ENCODE assay signal across 12 cellular contexts in genomic region chr6:88376759-88377387, GRCh38.
DNase-seq lines count a peak whose midpoint lies in the region; TF ChIP-seq lines count a peak whose summit lies in the region.
"Had no signal": no experiment of that assay in that cellular context is flagged by ENCODE, and none has a peak within 500 bp of the region (broad histone marks: within the 10 kb centered on the region; RNA-seq: fewer than 3 reads in every experiment).

No MANE protein-coding gene starts in this region.

- DNase-seq in GM04503 (ENCODE audit: low read depth) (peak; percentile 70), SJSA1 (ENCODE audit: low read depth in 1 of 2, low spot score in 2 of 2) (peak in 1 of 2 experiments; percentile 79), fibroblast of villous mesenchyme (ENCODE audit: low read depth) (peak; percentile 76), superior temporal gyrus (ENCODE audit: extremely low spot score) (peak; percentile 30), mesothelial cell of epicardium (ENCODE audit: low spot score in 2 of 2, unreplicated experiment in 2 of 2) (no peak), Calu3 (no peak), HK-2 (ENCODE audit: unreplicated experiment) (no peak)
- DNase-seq: anterior cingulate cortex; NCI-H524 treated with DMSO at 0.1 percent for 48 hours; SHP77 treated with DMSO at 0.1 percent for 48 hours; stimulated activated CD4-positive, alpha-beta T cell treated with anti-CD3 and anti-CD28 coated beads, Interleukin-2, amount 100 ng/mL, for 24 hours; stimulated activated naive B cell treated with anti-CD40 and anti-IgM and Interleukin-4, amounts not matched to agents 10 μg/mL and 1 μg/mL and 100 μg/mL, for 72 hours had no signal

- no peaks in the 10 kb centered on the region for H3K9me3 ChIP-seq in SJSA1 (replicated peaks)

- H3K4me3 Mint-ChIP-seq in mesothelial cell of epicardium (no peak overlapping the region), Calu3 (ENCODE audit: low read depth, unreplicated experiment) (no peak overlapping the region)
- H3K4me3 Mint-ChIP-seq: stimulated activated naive B cell treated with anti-CD40 and anti-IgM and Interleukin-4, amounts not matched to agents 10 μg/mL and 1 μg/mL and 100 μg/mL, for 72 hours had no signal

- H3K4me3 ChIP-seq in SJSA1 (no peak overlapping the region), fibroblast of villous mesenchyme (ENCODE audit: low read depth, low read length) (no peak overlapping the region)

- H3K4me1 Mint-ChIP-seq in mesothelial cell of epicardium (peaks cover 20% of the 10 kb centered on the region), Calu3 (ENCODE audit: low read depth, unreplicated experiment) (peaks cover 29% of the 10 kb centered on the region)
- H3K4me1 Mint-ChIP-seq: stimulated activated naive B cell treated with anti-CD40 and anti-IgM and Interleukin-4, amounts not matched to agents 10 μg/mL and 1 μg/mL and 100 μg/mL, for 72 hours had no signal

- CTCF ChIA-PET in Calu3 (lab: Charles Lee), result no interaction called here

- H3K36me3 Mint-ChIP-seq in mesothelial cell of epicardium (no peaks in the 10 kb centered on the region), Calu3 (ENCODE audit: insufficient read depth, unreplicated experiment) (no peaks in the 10 kb centered on the region)
- H3K36me3 Mint-ChIP-seq: stimulated activated naive B cell treated with anti-CD40 and anti-IgM and Interleukin-4, amounts not matched to agents 10 μg/mL and 1 μg/mL and 100 μg/mL, for 72 hours had no signal

- H3K27me3 ChIP-seq in SJSA1 (replicated peaks), result no peaks in the 10 kb centered on the region

- intact Hi-C loops in Calu3 (cut with micrococcal nuclease; ENCODE audit: unreplicated experiment), result no loop called here

- H3K27ac ChIP-seq in SJSA1, result peak overlapping the region; percentile 54

- TF ChIP-seq CTCF in fibroblast of villous mesenchyme (IDR thresholded peaks at IDR 0.05; ENCODE audit: insufficient read depth, low read depth, low read length), result no peak
- no peak for TF ChIP-seq CTCF in mesothelial cell of epicardium (IDR thresholded peaks at IDR 0.05; ENCODE audit: unreplicated experiment)
- TF ChIP-seq CTCF in Calu3 (IDR thresholded peaks at IDR 0.05; ENCODE audit: unreplicated experiment), result no peak

- peaks cover 3% of the 10 kb centered on the region for H3K27me3 Mint-ChIP-seq in mesothelial cell of epicardium (ENCODE audit: low read depth)
- H3K27me3 Mint-ChIP-seq in Calu3 (ENCODE audit: unreplicated experiment), result peaks cover 5% of the 10 kb centered on the region

- no TSS peak for BruUV-seq in Calu3 (replicated peaks; lab: Mats Ljungman, UMichigan)

- no peaks in the 10 kb centered on the region for H3K36me3 ChIP-seq in SJSA1

- H3K27ac Mint-ChIP-seq in mesothelial cell of epicardium (no peak overlapping the region), Calu3 (ENCODE audit: unreplicated experiment) (no peak overlapping the region)
- H3K27ac Mint-ChIP-seq: stimulated activated naive B cell treated with anti-CD40 and anti-IgM and Interleukin-4, amounts not matched to agents 10 μg/mL and 1 μg/mL and 100 μg/mL, for 72 hours had no signal

- H3K4me1 ChIP-seq in SJSA1 (replicated peaks), result peaks cover 54% of the 10 kb centered on the region

- H3K9me3 Mint-ChIP-seq in mesothelial cell of epicardium, result no peaks in the 10 kb centered on the region
- H3K9me3 Mint-ChIP-seq in Calu3 (ENCODE audit: low read depth, unreplicated experiment), result no peaks in the 10 kb centered on the region
- H3K9me3 Mint-ChIP-seq: stimulated activated naive B cell treated with anti-CD40 and anti-IgM and Interleukin-4, amounts not matched to agents 10 μg/mL and 1 μg/mL and 100 μg/mL, for 72 hours had no signal

Comparison
In these comparisons a context has a peak if more than half of its experiments do, and no peak if none do; other contexts are left out.
1. DNase-seq: peak in GM04503 (single experiment), fibroblast of villous mesenchyme (single experiment) and superior temporal gyrus (single experiment); none in mesothelial cell of epicardium (0 of 2), Calu3 (single experiment) and HK-2 (single experiment).